ENCODE assay signal across 8 cellular contexts in the genomic region with DNA sequence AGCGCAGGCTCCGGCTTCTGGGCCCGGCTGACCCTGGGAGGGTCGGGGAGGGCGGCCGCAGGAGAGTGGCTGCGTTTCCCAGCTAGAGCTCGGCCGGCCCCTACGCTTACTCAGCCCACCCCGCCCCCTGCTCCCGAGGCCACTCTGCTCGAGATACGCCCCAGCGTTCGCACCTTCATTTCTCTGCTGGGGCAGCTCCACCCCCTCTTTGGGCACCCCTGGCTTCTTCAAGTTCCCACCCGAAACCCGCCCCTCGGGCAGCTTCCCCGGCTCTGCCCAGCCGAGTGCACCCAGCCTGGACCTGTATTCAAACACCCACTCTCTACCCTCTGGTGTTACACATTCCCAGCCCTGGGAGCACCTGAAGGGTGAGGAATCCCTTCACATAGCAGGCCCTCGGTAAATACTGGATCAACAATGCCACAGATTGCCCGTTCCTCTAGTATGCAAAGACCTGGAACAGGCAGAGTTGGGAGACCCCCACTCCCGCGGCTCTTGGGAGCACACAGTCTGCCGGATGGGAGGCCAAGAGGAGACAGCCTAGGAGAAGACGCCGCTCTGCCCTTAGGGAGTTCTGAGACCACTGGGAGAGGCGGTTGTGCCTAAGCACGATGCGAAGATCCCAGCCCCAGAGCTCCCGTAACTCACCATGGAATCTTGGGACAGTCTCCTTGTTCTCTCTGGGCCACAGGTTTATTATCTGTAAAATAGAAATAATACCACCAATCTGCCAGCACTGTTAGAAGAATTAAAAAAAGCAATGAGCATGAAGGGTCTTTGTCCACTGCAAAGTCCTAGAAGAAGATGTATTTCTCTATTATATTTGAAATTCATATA. TPM values are rescaled to one million over a fixed set of nuclear protein-coding genes. Genes with fewer than 3 reads are reported as not detected.
DNase-seq lines count a peak whose midpoint lies in the region; ATAC-seq and TF ChIP-seq lines count a peak whose summit lies in the region.

No MANE protein-coding gene starts in this region.

- H3K4me3 Mint-ChIP-seq in activated T-cell treated with anti-CD3 and anti-CD28 coated beads, Interleukin-2, amount 50 U/mL, for 24 hours, result peak overlapping the region; percentile 53
- H3K4me3 Mint-ChIP-seq in T-helper 17 cell, result peak overlapping the region; percentile 87
- H3K4me3 Mint-ChIP-seq in progenitor cell of endocrine pancreas (ENCODE audit: low read depth), result peak overlapping the region; percentile 72

- H3K9me3 ChIP-seq in T-helper 17 cell (ENCODE audit: control insufficient read depth, low read length, poor library complexity, severe bottlenecking), result no peaks in the 10 kb centered on the region

- H3K27ac Mint-ChIP-seq in activated T-cell treated with anti-CD3 and anti-CD28 coated beads, Interleukin-2, amount 50 U/mL, for 24 hours, result peak overlapping the region; percentile 82
- H3K27ac Mint-ChIP-seq in T-helper 17 cell (peak overlapping the region; percentile 19), progenitor cell of endocrine pancreas (peak overlapping the region; percentile 96)

- peak; percentile 39 for ATAC-seq in T-helper 17 cell

- no peaks in the 10 kb centered on the region for H3K9me3 Mint-ChIP-seq in activated T-cell treated with anti-CD3 and anti-CD28 coated beads, Interleukin-2, amount 50 U/mL, for 24 hours
- H3K9me3 Mint-ChIP-seq in progenitor cell of endocrine pancreas (ENCODE audit: low read depth), result no peaks in the 10 kb centered on the region

- H3K4me3 ChIP-seq in foreskin fibroblast (ENCODE audit: low read depth in 1 of 2, low read length in 2 of 2), result peak overlapping the region; percentile 67 to 68

- DNase-seq in activated T-cell treated with anti-CD3 and anti-CD28 coated beads, Interleukin-2, amount 50 U/mL, for 24 hours, result no peak
- DNase-seq in activated T-cell treated with anti-CD3 and anti-CD28 coated beads for 4 hours (no peak), T-helper 17 cell (no peak), foreskin fibroblast (no peak), progenitor cell of endocrine pancreas (ENCODE audit: low spot score, unreplicated experiment) (no peak), NCI-H446 treated with DMSO at 0.1 percent for 48 hours (lab: John Stamatoyannopoulos, UW) (no peak), mesenteric fat pad (ENCODE audit: low spot score) (no peak), NCI-H2107 (lab: John Stamatoyannopoulos, UW) (no peak)

- peaks cover 10% of the 10 kb centered on the region for H3K4me1 Mint-ChIP-seq in activated T-cell treated with anti-CD3 and anti-CD28 coated beads, Interleukin-2, amount 50 U/mL, for 24 hours (ENCODE audit: low read depth)
- H3K4me1 Mint-ChIP-seq in T-helper 17 cell (peaks cover 13% of the 10 kb centered on the region), progenitor cell of endocrine pancreas (ENCODE audit: low read depth) (peaks cover 33% of the 10 kb centered on the region)

- H3K36me3 Mint-ChIP-seq in activated T-cell treated with anti-CD3 and anti-CD28 coated beads, Interleukin-2, amount 50 U/mL, for 24 hours (ENCODE audit: low read depth), result no peaks in the 10 kb centered on the region
- no peaks in the 10 kb centered on the region for H3K36me3 Mint-ChIP-seq in T-helper 17 cell (ENCODE audit: low read depth)
- H3K36me3 Mint-ChIP-seq in progenitor cell of endocrine pancreas (ENCODE audit: insufficient read depth), result no peaks in the 10 kb centered on the region

- TF ChIP-seq CTCF in foreskin fibroblast (IDR thresholded peaks at IDR 0.05; ENCODE audit: low read depth, low read length) (no peak), progenitor cell of endocrine pancreas (IDR thresholded peaks at IDR 0.05; ENCODE audit: unreplicated experiment) (no peak)

- H3K27me3 Mint-ChIP-seq in activated T-cell treated with anti-CD3 and anti-CD28 coated beads, Interleukin-2, amount 50 U/mL, for 24 hours, result peaks cover 8% of the 10 kb centered on the region
- H3K27me3 Mint-ChIP-seq in T-helper 17 cell (no peaks in the 10 kb centered on the region), progenitor cell of endocrine pancreas (no peaks in the 10 kb centered on the region)

RNA-seq across cellular contexts. Expression of a gene that starts 0.6 kb away (rescaled TPM):
- total RNA-seq in T-helper 17 cell, result 1 to 10 TPM; 1.4 to 2.6 TPM
- 20.2 and 21.0 TPM in 2 replicates for total RNA-seq in progenitor cell of endocrine pancreas
- total RNA-seq in mesenteric fat pad, result 7.2 TPM

RNA-seq across cellular contexts. Expression of a gene that starts 16.8 kb away (rescaled TPM):
- total RNA-seq in T-helper 17 cell, result under 1 TPM in 1 of 2 donors, not detected in 1; 0.31 TPM
- 4.7 and 5.9 TPM in 2 replicates for total RNA-seq in progenitor cell of endocrine pancreas
- total RNA-seq in mesenteric fat pad, result not detected

RNA-seq across cellular contexts. Expression of a gene that starts 30.1 kb away (rescaled TPM):
- total RNA-seq in T-helper 17 cell, result 10 to 100 TPM in 1 of 2 donors, 1 to 10 TPM in 1; 9.3 to 13.8 TPM
- 811 and 856 TPM in 2 replicates for total RNA-seq in progenitor cell of endocrine pancreas
- total RNA-seq in mesenteric fat pad, result 39.3 TPM

RNA-seq across cellular contexts. Expression of a gene that starts 56.3 kb away (rescaled TPM):
- total RNA-seq in T-helper 17 cell (10 to 100 TPM; 30.4 to 37.4 TPM), progenitor cell of endocrine pancreas (55.0 and 58.8 TPM in 2 replicates), mesenteric fat pad (53.8 TPM)

Comparison
In these comparisons a context has a peak if more than half of its experiments do, and no peak if none do; other contexts are left out.
1. H3K27ac Mint-ChIP-seq: peak in every context shown above with its lines; median percentile 96 in progenitor cell of endocrine pancreas; 82 in activated T-cell treated with anti-CD3 and anti-CD28 coated beads, Interleukin-2, amount 50 U/mL, for 24 hours; 19 in T-helper 17 cell.
2. RNA of a gene that starts 30.1 kb away (total RNA-seq): 811 to 856 TPM in progenitor cell of endocrine pancreas; 39.3 TPM in mesenteric fat pad (single experiment) and 9.3 to 13.8 TPM in T-helper 17 cell; every median in the first group is over 10 times any median in the second.
3. Peak in every context shown above with its lines, with median percentiles within 50 percentile points of each other: H3K4me3 Mint-ChIP-seq.